Comparison of ENCODE assay signal across 19 cellular contexts in genomic region chr20:54168961-54169862, GRCh38. TPM values are rescaled to one million over a fixed set of nuclear protein-coding genes. Genes with fewer than 3 reads are reported as not detected.
"Had no signal": no experiment of that assay in that cellular context is flagged by ENCODE, and none has a peak within 500 bp of the region (broad histone marks: within the 10 kb centered on the region; RNA-seq: fewer than 3 reads in every experiment).

No MANE protein-coding gene starts in this region.

- H3K4me3 ChIP-seq: esophagus muscularis mucosa, heart right ventricle, left ventricle myocardium inferior, psoas muscle, sigmoid colon, upper lobe of left lung had no signal

- H3K4me3 Mint-ChIP-seq: activated CD4-positive, alpha-beta T cell treated with anti-CD3 and anti-CD28 coated beads, Interleukin-2, amount 10 ng/mL, durations not matched to agents 7 days and 5 days; activated T-helper 17 cell treated with anti-CD3 and anti-CD28 coated beads, Interleukin-2, amount 50 U/mL, for 72 hours; memory B cell; nephron; stimulated activated naive B cell treated with anti-CD40 and anti-IgM and Interleukin-4, amounts not matched to agents 10 μg/mL and 1 μg/mL and 100 μg/mL, for 72 hours had no signal

- H3K27ac Mint-ChIP-seq: activated CD4-positive, alpha-beta T cell treated with anti-CD3 and anti-CD28 coated beads, Interleukin-2, amount 10 ng/mL, durations not matched to agents 7 days and 5 days; activated T-helper 17 cell treated with anti-CD3 and anti-CD28 coated beads, Interleukin-2, amount 50 U/mL, for 72 hours; memory B cell; nephron; stimulated activated naive B cell treated with anti-CD40 and anti-IgM and Interleukin-4, amounts not matched to agents 10 μg/mL and 1 μg/mL and 100 μg/mL, for 72 hours had no signal

- H3K36me3 ChIP-seq: esophagus muscularis mucosa, heart right ventricle, left ventricle myocardium inferior, sigmoid colon, upper lobe of left lung had no signal

- DNase-seq: activated CD4-positive, alpha-beta T cell treated with anti-CD3 and anti-CD28 coated beads, Interleukin-2, amount 10 ng/mL, durations not matched to agents 7 days and 5 days; activated CD4-positive, CD25-positive, alpha-beta regulatory T cell; activated CD8-positive, alpha-beta memory T cell treated with anti-CD3 and anti-CD28 coated beads for 24 hours; activated naive CD4-positive, alpha-beta T cell treated with anti-CD3 and anti-CD28 coated beads, Interleukin-2, amount 50 U/mL, for 16 hours; activated T-cell treated with anti-CD3 and anti-CD28 coated beads for 4 hours; foreskin keratinocyte; heart right ventricle; left ventricle myocardium inferior; psoas muscle; sigmoid colon; stimulated activated CD4-positive, alpha-beta T cell treated with anti-CD3 and anti-CD28 coated beads, Interleukin-2, amount 100 ng/mL, for 24 hours; stimulated activated naive B cell treated with anti-CD40 and anti-IgM and Interleukin-4, amounts not matched to agents 10 μg/mL and 1 μg/mL and 100 μg/mL, for 72 hours; upper lobe of left lung had no signal

- H3K4me1 ChIP-seq: psoas muscle had no signal

- H3K27ac ChIP-seq: esophagus muscularis mucosa, foreskin keratinocyte, heart right ventricle, left ventricle myocardium inferior, psoas muscle, sigmoid colon, upper lobe of left lung had no signal

- H3K9me3 Mint-ChIP-seq: activated CD4-positive, alpha-beta T cell treated with anti-CD3 and anti-CD28 coated beads, Interleukin-2, amount 10 ng/mL, durations not matched to agents 7 days and 5 days; activated T-helper 17 cell treated with anti-CD3 and anti-CD28 coated beads, Interleukin-2, amount 50 U/mL, for 72 hours; memory B cell; nephron; stimulated activated naive B cell treated with anti-CD40 and anti-IgM and Interleukin-4, amounts not matched to agents 10 μg/mL and 1 μg/mL and 100 μg/mL, for 72 hours had no signal

- H3K9me3 ChIP-seq: esophagus muscularis mucosa, heart right ventricle, left ventricle myocardium inferior, psoas muscle, sigmoid colon, upper lobe of left lung had no signal

- H3K4me1 Mint-ChIP-seq: activated T-helper 17 cell treated with anti-CD3 and anti-CD28 coated beads, Interleukin-2, amount 50 U/mL, for 72 hours had no signal

- H3K36me3 Mint-ChIP-seq: memory B cell; stimulated activated naive B cell treated with anti-CD40 and anti-IgM and Interleukin-4, amounts not matched to agents 10 μg/mL and 1 μg/mL and 100 μg/mL, for 72 hours had no signal

- FAIRE-seq: endometrium had no signal

- ATAC-seq: activated T-helper 17 cell treated with anti-CD3 and anti-CD28 coated beads, Interleukin-2, amount 50 U/mL, for 72 hours; heart right ventricle; psoas muscle; stimulated activated naive B cell treated with anti-CD40 and anti-IgM and Interleukin-4, amounts not matched to agents 10 μg/mL and 1 μg/mL and 100 μg/mL, for 72 hours had no signal

RNA-seq across cellular contexts. Expression of gene CYP24A1, which starts 4.6 kb away (rescaled TPM):
- total RNA-seq: activated CD4-positive, alpha-beta T cell treated with anti-CD3 and anti-CD28 coated beads, Interleukin-2, amount 10 ng/mL, durations not matched to agents 7 days and 5 days; esophagus muscularis mucosa; heart right ventricle; left ventricle myocardium inferior; psoas muscle; sigmoid colon; T-helper 2 cell treated with Interferon-gamma antibody and Interleukin-4, amounts not matched to agents 100 ng/mL and 5 ng/mL, for 36 hours had no signal
